22 cellular contexts compared by ENCODE assay signal in genomic region chr22:42528591-42529307, GRCh38. TPM values are rescaled to one million over a fixed set of nuclear protein-coding genes. Genes with fewer than 3 reads are reported as not detected.
DNase-seq lines count a peak whose midpoint lies in the region; ATAC-seq and FAIRE-seq lines count a peak whose summit lies in the region.
"Had no signal": no experiment of that assay in that cellular context is flagged by ENCODE, and none has a peak within 500 bp of the region (broad histone marks: within the 10 kb centered on the region; RNA-seq: fewer than 3 reads in every experiment).

No MANE protein-coding gene starts in this region.

- peak overlapping the region in 2 of 4 donors; percentile 1 to 34 for H3K4me3 Mint-ChIP-seq in IgD-negative memory B cell
- no peak overlapping the region for H3K4me3 Mint-ChIP-seq in stimulated activated effector memory CD8-positive, alpha-beta T cell treated with anti-CD3 and anti-CD28 coated beads, Interleukin-12 subunit alpha, Interleukin-12 subunit beta, amount 100 ng/mL, for 72 hours
- H3K4me3 Mint-ChIP-seq: activated CD4-positive, alpha-beta T cell treated with anti-CD3 and anti-CD28 coated beads, Interleukin-2, amount 10 ng/mL, durations not matched to agents 7 days and 5 days; naive thymus-derived CD4-positive, alpha-beta T cell had no signal

- peak overlapping the region in 2 of 3 donors; percentile 51 to 76 for H3K27ac Mint-ChIP-seq in IgD-negative memory B cell
- no peak overlapping the region for H3K27ac Mint-ChIP-seq in stimulated activated effector memory CD8-positive, alpha-beta T cell treated with anti-CD3 and anti-CD28 coated beads, Interleukin-12 subunit alpha, Interleukin-12 subunit beta, amount 100 ng/mL, for 72 hours
- H3K27ac Mint-ChIP-seq: activated CD4-positive, alpha-beta T cell treated with anti-CD3 and anti-CD28 coated beads, Interleukin-2, amount 10 ng/mL, durations not matched to agents 7 days and 5 days had no signal

- WGBS in adipose tissue, 3 donors = 86 to 97% (median 93%) methylated on average over 10 to 11 of the region's 11 CpGs

- H3K4me1 Mint-ChIP-seq in IgD-negative memory B cell = peaks cover 5 to 22% (median 5%) of the 10 kb centered on the region in 3 donors
- H3K4me1 Mint-ChIP-seq in stimulated activated effector memory CD8-positive, alpha-beta T cell treated with anti-CD3 and anti-CD28 coated beads, Interleukin-12 subunit alpha, Interleukin-12 subunit beta, amount 100 ng/mL, for 72 hours = peaks cover 15% of the 10 kb centered on the region

- DNase-seq in GM19239 (ENCODE audit: insufficient read length, low spot score) (peak; percentile 34), NCI-H2107 treated with DMSO at 0.1 percent for 48 hours (lab: John Stamatoyannopoulos, UW; ENCODE audit: unreplicated experiment) (no peak), T-helper 9 cell (no peak)
- no peak for DNase-seq in stimulated activated effector memory CD8-positive, alpha-beta T cell treated with anti-CD3 and anti-CD28 coated beads, Interleukin-12 subunit alpha, Interleukin-12 subunit beta, amount 100 ng/mL, for 72 hours (ENCODE audit: low spot score in 2 of 2)
- DNase-seq: activated CD4-positive, alpha-beta T cell treated with anti-CD3 and anti-CD28 coated beads, Interleukin-2, amount 10 ng/mL, durations not matched to agents 7 days and 5 days; aorta; CD8-positive, alpha-beta memory T cell; central memory CD4-positive, alpha-beta T cell; DMS79; foreskin fibroblast; kidney; naive thymus-derived CD4-positive, alpha-beta T cell; NCI-H1417 treated with DMSO at 0.1 percent for 48 hours; NCI-H2171 treated with DMSO at 0.1 percent for 48 hours; NCI-H526 treated with DMSO at 0.1 percent for 48 hours; stimulated activated CD4-positive, alpha-beta T cell treated with anti-CD3 and anti-CD28 coated beads, Interleukin-1b, Interleukin-23, amount 100 ng/mL, for 48 hours; upper lobe of left lung had no signal

- no peaks in the 10 kb centered on the region for H3K27me3 Mint-ChIP-seq in IgD-negative memory B cell

- H3K36me3 Mint-ChIP-seq in IgD-negative memory B cell = no peaks in the 10 kb centered on the region
- no peaks in the 10 kb centered on the region for H3K36me3 Mint-ChIP-seq in stimulated activated effector memory CD8-positive, alpha-beta T cell treated with anti-CD3 and anti-CD28 coated beads, Interleukin-12 subunit alpha, Interleukin-12 subunit beta, amount 100 ng/mL, for 72 hours
- H3K36me3 Mint-ChIP-seq: naive thymus-derived CD4-positive, alpha-beta T cell had no signal

- no peaks in the 10 kb centered on the region for H3K9me3 Mint-ChIP-seq in IgD-negative memory B cell
- no peaks in the 10 kb centered on the region for H3K9me3 Mint-ChIP-seq in stimulated activated effector memory CD8-positive, alpha-beta T cell treated with anti-CD3 and anti-CD28 coated beads, Interleukin-12 subunit alpha, Interleukin-12 subunit beta, amount 100 ng/mL, for 72 hours
- H3K9me3 Mint-ChIP-seq: activated CD4-positive, alpha-beta T cell treated with anti-CD3 and anti-CD28 coated beads, Interleukin-2, amount 10 ng/mL, durations not matched to agents 7 days and 5 days; CD8-positive, alpha-beta memory T cell; naive thymus-derived CD4-positive, alpha-beta T cell had no signal

- FAIRE-seq in GM19239 (lab: Jason Lieb, UNC) = peak; percentile 99
- FAIRE-seq: kidney had no signal

- ATAC-seq in stimulated activated effector memory CD8-positive, alpha-beta T cell treated with anti-CD3 and anti-CD28 coated beads, Interleukin-12 subunit alpha, Interleukin-12 subunit beta, amount 100 ng/mL, for 72 hours = peak; percentile 66
- no peak for ATAC-seq in GM18519 (IDR thresholded peaks at IDR 0.05; ENCODE audit: low FRiP score, unreplicated experiment)
- ATAC-seq: naive thymus-derived CD4-positive, alpha-beta T cell; Right ventricle myocardium inferior had no signal

- peak overlapping the region; percentile 15 for H3K27ac ChIP-seq in adipose tissue (ENCODE audit: low read depth, low read length)
- H3K27ac ChIP-seq: epithelial cell of prostate, upper lobe of left lung had no signal

RNA-seq across cellular contexts. Expression of gene RRP7A, which starts 9.2 kb away (rescaled TPM):
- polyA plus RNA-seq in IgD-negative memory B cell (74.7 TPM), adipose tissue (10 to 100 TPM in 2 of 3 donors, 1 to 10 TPM in 1; 8.0 to 23.5 (median 12.9) TPM)

RNA-seq across cellular contexts. Expression of gene SERHL2, which starts 25.0 kb away (rescaled TPM):
- polyA plus RNA-seq in IgD-negative memory B cell = 4.5 TPM
- 1 to 10 TPM; 1.1 to 2.7 (median 1.4) TPM for polyA plus RNA-seq in adipose tissue
